In genomic region chr6:27592481-27593199, GRCh38 we compare ENCODE assay signal across 8 cellular contexts.
A peak's percentile ranks its signal among the peaks of the same experiment; 100 is the strongest.
DNase-seq lines count a peak whose midpoint lies in the region; ATAC-seq and TF ChIP-seq lines count a peak whose summit lies in the region.

No MANE protein-coding gene starts in this region.

- peaks cover 8% of the 10 kb centered on the region for H3K27me3 Mint-ChIP-seq in glutamatergic neuron (ENCODE audit: unreplicated experiment)
- peaks cover 15 to 30% (median 30%) of the 10 kb centered on the region in 3 donors for H3K27me3 Mint-ChIP-seq in CD14-positive monocyte (ENCODE audit: low read depth in 3 of 3)

- H3K4me1 Mint-ChIP-seq in glutamatergic neuron (ENCODE audit: low read depth, unreplicated experiment) (no peaks in the 10 kb centered on the region), CD14-positive monocyte (no peaks in the 10 kb centered on the region)

- H3K9ac ChIP-seq in MM.1S (ENCODE audit: low read length): no peak overlapping the region

- H3K9me3 Mint-ChIP-seq in glutamatergic neuron (ENCODE audit: unreplicated experiment) (no peaks in the 10 kb centered on the region), CD14-positive monocyte (peaks cover 0 to 16% (median 11%) of the 10 kb centered on the region in 7 donors)

- POLR2A ChIA-PET in AG04450 (lab: Yijun Ruan, JAX): interaction anchor here (1.2 kb wide), 1 partner anchor 461 kb away, joined by 5 read pairs; a partner anchor contains a TSS

- no peaks in the 10 kb centered on the region for H3K4me1 ChIP-seq in MM.1S (ENCODE audit: low read length)

- no peaks in the 10 kb centered on the region for H3K79me2 ChIP-seq in MM.1S (ENCODE audit: low read length)

- H3K27ac Mint-ChIP-seq in glutamatergic neuron (ENCODE audit: unreplicated experiment) (no peak overlapping the region), CD14-positive monocyte (no peak overlapping the region)

- no peak overlapping the region for H2AFZ ChIP-seq in MM.1S (ENCODE audit: low read length)

- TF ChIP-seq CTCF in AG04450 (IDR thresholded peaks at IDR 0.05; ENCODE audit: low read depth, low read length): no peak
- no peak for TF ChIP-seq CTCF in GM13977 (IDR thresholded peaks at IDR 0.05; ENCODE audit: extremely low read depth, insufficient read depth, missing control alignments)
- no peak for TF ChIP-seq CTCF in MM.1S (IDR thresholded peaks at IDR 0.05; ENCODE audit: low read length)
- TF ChIP-seq CTCF in WERI-Rb-1 (IDR thresholded peaks at IDR 0.05; ENCODE audit: low read depth, low read length): no peak
- no peak for TF ChIP-seq CTCF in glutamatergic neuron (IDR thresholded peaks at IDR 0.05; ENCODE audit: partially characterized antibody, unreplicated experiment)
- TF ChIP-seq CTCF in CD14-positive monocyte (IDR thresholded peaks at IDR 0.05): no peak

- DNase-seq in AG04450 (ENCODE audit: low read depth, low spot score) (peak; percentile 47), GM13977 (ENCODE audit: low spot score) (peak; percentile 79), MM.1S (peak; percentile 41), WERI-Rb-1 (peak; percentile 40), glutamatergic neuron (peak; percentile 41), CD14-positive monocyte (ENCODE audit: low spot score) (no peak)
- DNase-seq in stimulated activated CD8-positive, alpha-beta memory T cell treated with anti-CD3 and anti-CD28 coated beads, Interleukin-2, amount 100 ng/mL, for 48 hours (ENCODE audit: low read depth in 2 of 2): peak; percentile 16 to 30

- H3K27ac ChIP-seq in AG04450 (ENCODE audit: low read depth, low read length): no peak overlapping the region
- H3K27ac ChIP-seq in MM.1S (ENCODE audit: low read length): no peak overlapping the region
- H3K27ac ChIP-seq in WERI-Rb-1: no peak overlapping the region

- in situ Hi-C loops in GM13977 (cut with MboI; ENCODE audit: low pct_unique_long_range_greater_than_20kb, low sequenced_read_pairs, unreplicated experiment): no loop called here

- H3F3A ChIP-seq in MM.1S (ENCODE audit: insufficient read depth, low read length): no peaks in the 10 kb centered on the region

- CTCF ChIA-PET in AG04450 (lab: Charles Lee): interaction anchor here (1.3 kb wide), 1 partner anchor 17 kb away, joined by 3 read pairs; no protein-coding TSS in a partner anchor

- intact Hi-C loops in CD14-positive monocyte (cut with micrococcal nuclease): no loop called here

- H3K4me2 ChIP-seq in MM.1S (ENCODE audit: low read depth, low read length): peak overlapping the region; percentile 0; the same call in 1 of the 2 replicates

- peaks cover 4% of the 10 kb centered on the region for H3K27me3 ChIP-seq in AG04450 (ENCODE audit: control insufficient read depth, insufficient read depth, low read length)
- no peaks in the 10 kb centered on the region for H3K27me3 ChIP-seq in MM.1S (replicated peaks; ENCODE audit: insufficient read depth, low read length)
- peaks cover 91% of the 10 kb centered on the region for H3K27me3 ChIP-seq in WERI-Rb-1 (ENCODE audit: insufficient read depth, low read depth, severe bottlenecking)

- no peaks in the 10 kb centered on the region for H3K9me2 ChIP-seq in MM.1S (replicated peaks; ENCODE audit: insufficient read depth, low read length)

- H3K4me3 ChIP-seq in AG04450 (ENCODE audit: low read depth, low read length) (peak overlapping the region; percentile 17), MM.1S (ENCODE audit: low read length) (0 out of 2 replicates have a peak overlapping the region, but pooled peaks have one; percentile 6), WERI-Rb-1 (ENCODE audit: low read depth, low read length) (no peak overlapping the region)

- H3K36me3 Mint-ChIP-seq in glutamatergic neuron (ENCODE audit: unreplicated experiment) (no peaks in the 10 kb centered on the region), CD14-positive monocyte (no peaks in the 10 kb centered on the region)

- no peaks in the 10 kb centered on the region for H4K20me1 ChIP-seq in MM.1S (ENCODE audit: insufficient read depth, low read length)

- H3K4me3 Mint-ChIP-seq in glutamatergic neuron (ENCODE audit: unreplicated experiment) (no peak overlapping the region), CD14-positive monocyte (no peak overlapping the region)

- H3K36me3 ChIP-seq in MM.1S (replicated peaks; ENCODE audit: insufficient read depth, low read length) (no peaks in the 10 kb centered on the region), WERI-Rb-1 (no peaks in the 10 kb centered on the region)

- peak; percentile 92 for ATAC-seq in HG02610 (IDR thresholded peaks at IDR 0.05; ENCODE audit: unreplicated experiment)

- H3K9me3 ChIP-seq in AG04450 (ENCODE audit: control insufficient read depth, insufficient read depth, low read length) (no peaks in the 10 kb centered on the region), MM.1S (replicated peaks; ENCODE audit: insufficient read depth, low read length) (no peaks in the 10 kb centered on the region), WERI-Rb-1 (ENCODE audit: severe bottlenecking) (peaks cover 17% of the 10 kb centered on the region)
